In genomic region chr3:185313693-185314246, GRCh38 we compare ENCODE assay signal across 1 cellular context.
TF ChIP-seq lines count a peak whose summit lies in the region.

No MANE protein-coding gene starts in this region.

TF ChIP-seq in K562, 482 proteins besides CTCF, POLR2A, EP300 and RAD21 (continued from another document):
- TF ChIP-seq STAT6 (CRISPR knock-in tag; IDR thresholded peaks at IDR 0.05) (no peak), SP2 (IDR thresholded peaks at IDR 0.05; ENCODE audit: extremely low read depth, low read depth, low read length, poor library complexity, severe bottlenecking) (no peak), NFXL1 (CRISPR knock-in tag; IDR thresholded peaks at IDR 0.05) (no peak), ARNT (IDR thresholded peaks at IDR 0.05) (no peak), ADNP (tag; IDR thresholded peaks at IDR 0.05) (no peak), ZC3H11A (IDR thresholded peaks at IDR 0.05; ENCODE audit: low read depth, low read length) (no peak), STAG1 (CRISPR knock-in tag; IDR thresholded peaks at IDR 0.05; ENCODE audit: borderline replicate concordance) (no peak), ZBTB1 (CRISPR knock-in tag; IDR thresholded peaks at IDR 0.05; ENCODE audit: borderline replicate concordance, low read depth) (no peak), RFX5 (IDR thresholded peaks at IDR 0.05; ENCODE audit: low read depth, low read length) (no peak), ZNF79 (CRISPR knock-in tag; IDR thresholded peaks at IDR 0.05; ENCODE audit: low read depth) (no peak), BRD4 (IDR thresholded peaks at IDR 0.05) (no peak), ZNF232 (CRISPR knock-in tag; IDR thresholded peaks at IDR 0.05) (no peak)
- TF ChIP-seq, protein P1, sequence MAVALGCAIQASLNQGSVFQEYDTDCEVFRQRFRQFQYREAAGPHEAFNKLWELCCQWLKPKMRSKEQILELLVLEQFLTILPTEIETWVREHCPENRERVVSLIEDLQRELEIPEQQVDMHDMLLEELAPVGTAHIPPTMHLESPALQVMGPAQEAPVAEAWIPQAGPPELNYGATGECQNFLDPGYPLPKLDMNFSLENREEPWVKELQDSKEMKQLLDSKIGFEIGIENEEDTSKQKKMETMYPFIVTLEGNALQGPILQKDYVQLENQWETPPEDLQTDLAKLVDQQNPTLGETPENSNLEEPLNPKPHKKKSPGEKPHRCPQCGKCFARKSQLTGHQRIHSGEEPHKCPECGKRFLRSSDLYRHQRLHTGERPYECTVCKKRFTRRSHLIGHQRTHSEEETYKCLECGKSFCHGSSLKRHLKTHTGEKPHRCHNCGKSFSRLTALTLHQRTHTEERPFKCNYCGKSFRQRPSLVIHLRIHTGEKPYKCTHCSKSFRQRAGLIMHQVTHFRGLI (CRISPR knock-in tag; IDR thresholded peaks at IDR 0.05): no peak
TF ChIP-seq in K562: peak in this region for 0.
